1 cellular context compared by ENCODE assay signal in genomic region chr12:46414591-46415268, GRCh38.
TF ChIP-seq lines count a peak whose summit lies in the region.

No MANE protein-coding gene starts in this region.

TF ChIP-seq in endothelial cell of umbilical vein, 7 proteins besides CTCF, POLR2A, EP300 and RAD21 (continued from another document):
- TF ChIP-seq POLR2AphosphoS5 (IDR thresholded peaks at IDR 0.05; ENCODE audit: insufficient read depth, low read depth, low read length) (no peak), MYC (IDR thresholded peaks at IDR 0.05; ENCODE audit: low read depth, low read length) (no peak), FOS (IDR thresholded peaks at IDR 0.05; ENCODE audit: borderline replicate concordance, insufficient read depth, low read length) (no peak)
